In the genomic region with DNA sequence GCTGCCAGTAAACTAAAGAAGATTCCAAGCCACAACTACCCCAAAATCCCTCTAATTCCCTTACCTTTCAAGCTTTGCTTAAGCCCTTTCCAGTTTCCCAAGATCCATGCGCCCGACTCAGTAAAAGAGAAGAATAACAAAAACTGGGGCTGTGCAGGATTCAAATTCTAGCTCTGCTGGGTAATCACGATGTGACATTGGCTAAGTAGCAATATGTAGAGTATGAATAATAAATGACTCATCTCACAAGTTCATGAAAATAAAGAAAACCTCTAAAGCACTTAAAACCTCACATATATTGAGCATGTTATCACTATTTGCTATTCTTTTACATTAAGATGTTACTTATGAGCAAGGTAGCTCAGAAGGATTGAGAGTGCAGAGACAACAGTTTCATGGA, we compare ENCODE assay signal across 18 cellular contexts.
"Had no signal": no experiment of that assay in that cellular context is flagged by ENCODE, and none has a peak within 500 bp of the region (broad histone marks: within the 10 kb centered on the region; RNA-seq: fewer than 3 reads in every experiment).

No MANE protein-coding gene starts in this region.

- DNase-seq: activated CD4-positive, alpha-beta T cell treated with anti-CD3 and anti-CD28 coated beads for 48 hours; activated CD8-positive, alpha-beta memory T cell treated with anti-CD3 and anti-CD28 coated beads, Interleukin-2, amount 50 U/mL, for 4 hours; activated CD8-positive, alpha-beta T cell treated with anti-CD3 and anti-CD28 coated beads for 36 hours; activated effector memory CD4-positive, alpha-beta T cell treated with anti-CD3 and anti-CD28 coated beads, Interleukin-2, amount 50 U/mL, for 16 hours; activated T-cell treated with anti-CD3 and anti-CD28 coated beads, Interleukin-2, amount 50 U/mL, for 48 hours; effector memory CD8-positive, alpha-beta T cell; gastrocnemius medialis; kidney; left lung; mammary epithelial cell; mucosa of descending colon; naive thymus-derived CD4-positive, alpha-beta T cell; stimulated activated CD4-positive, alpha-beta T cell treated with anti-CD3 and anti-CD28 coated beads, Interleukin-2, amount 100 ng/mL, for 48 hours; T-helper 17 cell; thyroid gland had no signal

- H3K27ac ChIP-seq: gastrocnemius medialis, left lung, parathyroid adenoma, thyroid gland, vagina had no signal

- H3K4me3 ChIP-seq: gastrocnemius medialis, left lung, mucosa of descending colon, thyroid gland, vagina had no signal

- H3K36me3 ChIP-seq: gastrocnemius medialis, left lung, thyroid gland, vagina had no signal

- H3K9me3 ChIP-seq: gastrocnemius medialis, left lung, mucosa of descending colon, thyroid gland, vagina had no signal

- H3K27me3 ChIP-seq: gastrocnemius medialis, left lung, thyroid gland, vagina had no signal

- H2AFZ ChIP-seq: parathyroid adenoma had no signal

- H3K4me1 ChIP-seq: gastrocnemius medialis, left lung, parathyroid adenoma, thyroid gland, vagina had no signal

- ATAC-seq: activated CD8-positive, alpha-beta T cell treated with anti-CD3 and anti-CD28 coated beads for 36 hours; effector memory CD8-positive, alpha-beta T cell; gastrocnemius medialis; left lung; mucosa of descending colon; naive thymus-derived CD4-positive, alpha-beta T cell; stimulated activated memory B cell treated with anti-CD40 and anti-IgM and Interleukin-4, amounts not matched to agents 10 μg/mL and 1 μg/mL and 100 μg/mL, for 72 hours; T-helper 17 cell had no signal

- H3K79me2 ChIP-seq: parathyroid adenoma had no signal

- H3K9ac ChIP-seq: parathyroid adenoma had no signal
